15 cellular contexts compared by ENCODE assay signal in the genomic region with DNA sequence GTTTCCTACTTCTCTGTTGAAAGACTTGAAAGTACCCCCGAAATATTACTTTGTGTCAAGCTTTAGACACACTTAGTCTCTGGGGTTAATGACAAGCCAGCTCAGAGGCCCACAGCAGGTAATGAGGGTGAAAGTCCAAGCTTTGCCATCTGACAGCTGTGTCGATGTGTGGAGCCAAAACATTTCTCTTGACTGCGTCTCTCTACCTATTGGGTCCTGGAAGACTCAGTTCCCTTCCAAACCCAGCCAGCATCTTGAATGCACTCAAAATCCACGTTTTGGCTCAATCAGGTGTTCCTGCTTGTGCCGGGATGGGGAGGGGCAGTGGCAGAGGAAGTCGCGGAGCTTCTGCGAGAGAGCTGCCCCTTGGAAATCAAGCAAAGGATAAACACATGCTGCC. TPM values are rescaled to one million over a fixed set of nuclear protein-coding genes. Genes with fewer than 3 reads are reported as not detected.
A peak's percentile ranks its signal among the peaks of the same experiment; 100 is the strongest.
DNase-seq lines count a peak whose midpoint lies in the region; ATAC-seq and TF ChIP-seq lines count a peak whose summit lies in the region.
"Had no signal": no experiment of that assay in that cellular context is flagged by ENCODE, and none has a peak within 500 bp of the region (broad histone marks: within the 10 kb centered on the region; RNA-seq: fewer than 3 reads in every experiment).

No MANE protein-coding gene starts in this region.

- WGBS in mesenchymal stem cell = 64% methylated on average over 8 of the region's 8 CpGs

- H3K4me3 Mint-ChIP-seq in CD4-positive, alpha-beta memory T cell = peak overlapping the region in 7 of 8 donors; percentile 36 to 96 (median 93)
- peak overlapping the region; percentile 34 for H3K4me3 Mint-ChIP-seq in activated T-helper 2 cell treated with anti-CD3 and anti-CD28 coated beads, Interferon-gamma antibody, Interleukin-2, Interleukin-4, amounts not matched to agents 10 μg/mL and 5 μg/mL and 100 μg/mL, durations not matched to agents 14 hours and 24 hours and 36 hours (ENCODE audit: low read depth)
- H3K4me3 Mint-ChIP-seq in naive B cell = peak overlapping the region; percentile 80 to 98 (median 95)

- intact Hi-C loops in CD4-positive, alpha-beta memory T cell (cut with micrococcal nuclease) = no loop called here
- intact Hi-C loops in activated T-helper 2 cell treated with anti-CD3 and anti-CD28 coated beads, Interferon-gamma antibody, Interleukin-2, Interleukin-4, amounts not matched to agents 10 μg/mL and 5 μg/mL and 100 μg/mL, durations not matched to agents 14 hours and 24 hours and 36 hours (cut with micrococcal nuclease) = no loop called here

- no peak for TF ChIP-seq CTCF in GM12864 (IDR thresholded peaks at IDR 0.05; ENCODE audit: low read depth, low read length, missing control alignments)

- H3K79me1 ChIP-seq in mesenchymal stem cell (replicated peaks; ENCODE audit: low read length, poor library complexity, severe bottlenecking) = no peaks in the 10 kb centered on the region

- H4K8ac ChIP-seq in mesenchymal stem cell (ENCODE audit: low read length) = no peak overlapping the region

- H3K27me3 ChIP-seq in CD4-positive, alpha-beta memory T cell (ENCODE audit: insufficient read depth, low read length) = no peaks in the 10 kb centered on the region
- H3K27me3 ChIP-seq in mesenchymal stem cell (ENCODE audit: control insufficient read depth in 1 of 2, insufficient read depth in 1 of 2, low read length in 2 of 2) = peaks cover 63 to 78% of the 10 kb centered on the region in 2 experiments

- H2BK5ac ChIP-seq in mesenchymal stem cell (ENCODE audit: low read depth, low read length, poor library complexity, severe bottlenecking) = no peak overlapping the region

- H2BK120ac ChIP-seq in mesenchymal stem cell (ENCODE audit: low read depth, low read length) = no peak overlapping the region

- H3K36me3 ChIP-seq in CD4-positive, alpha-beta memory T cell (ENCODE audit: insufficient read depth, low read length) = no peaks in the 10 kb centered on the region
- H3K36me3 ChIP-seq in mesenchymal stem cell (ENCODE audit: control insufficient read depth in 1 of 2, insufficient read depth in 2 of 2, low read depth in 1 of 2, low read length in 2 of 2) = no peaks in the 10 kb centered on the region
- H3K36me3 ChIP-seq: esophagus muscularis mucosa had no signal

- DNase-seq in CD4-positive, alpha-beta memory T cell = no peak
- DNase-seq in GM12864 (ENCODE audit: low read depth) (no peak), naive B cell (no peak), mesenchymal stem cell (no peak), erythroblast (lab: John Stamatoyannopoulos, UW) (no peak)
- DNase-seq in activated T-helper 2 cell treated with anti-CD3 and anti-CD28 coated beads, Interferon-gamma antibody, Interleukin-2, Interleukin-4, amounts not matched to agents 10 μg/mL and 5 μg/mL and 100 μg/mL, durations not matched to agents 14 hours and 24 hours and 36 hours (ENCODE audit: low spot score) = no peak
- no peak for DNase-seq in activated effector memory CD4-positive, alpha-beta T cell treated with anti-CD3 and anti-CD28 coated beads, Interleukin-2, amount 50 U/mL, for 16 hours
- DNase-seq: DND-41; IMR-90; NCI-H524 treated with DMSO at 0.1 percent for 48 hours; stimulated activated CD4-positive, alpha-beta T cell treated with anti-CD3 and anti-CD28 coated beads, Interleukin-2, amount 100 ng/mL, for 24 hours; SW 1271 had no signal

- peaks cover 30 to 65% (median 44%) of the 10 kb centered on the region in 4 donors for H3K4me1 Mint-ChIP-seq in CD4-positive, alpha-beta memory T cell
- peaks cover 25% of the 10 kb centered on the region for H3K4me1 Mint-ChIP-seq in activated T-helper 2 cell treated with anti-CD3 and anti-CD28 coated beads, Interferon-gamma antibody, Interleukin-2, Interleukin-4, amounts not matched to agents 10 μg/mL and 5 μg/mL and 100 μg/mL, durations not matched to agents 14 hours and 24 hours and 36 hours (ENCODE audit: low read depth)
- peaks cover 37 to 50% (median 49%) of the 10 kb centered on the region in 3 donors for H3K4me1 Mint-ChIP-seq in naive B cell

- no peak overlapping the region for H3K4me3 ChIP-seq in CD4-positive, alpha-beta memory T cell (ENCODE audit: low read length in 2 of 2)
- peak overlapping the region; percentile 94 for H3K4me3 ChIP-seq in GM12864 (ENCODE audit: low read depth, low read length)
- no peak overlapping the region for H3K4me3 ChIP-seq in mesenchymal stem cell (ENCODE audit: insufficient read depth in 1 of 2, low read depth in 1 of 2, low read length in 2 of 2)
- H3K4me3 ChIP-seq: body of pancreas had no signal

- H3K9ac ChIP-seq in mesenchymal stem cell (ENCODE audit: low read length) = no peak overlapping the region

- peaks cover 33% of the 10 kb centered on the region for H3K4me1 ChIP-seq in CD4-positive, alpha-beta memory T cell (ENCODE audit: insufficient read depth, low read length)
- peaks cover 24% of the 10 kb centered on the region for H3K4me1 ChIP-seq in mesenchymal stem cell (ENCODE audit: control insufficient read depth, insufficient read depth, low read depth, low read length)

- H2AFZ ChIP-seq in mesenchymal stem cell (ENCODE audit: low read depth, low read length) = no peak overlapping the region

- TF ChIP-seq POLR2A in erythroblast (IDR thresholded peaks at IDR 0.05; ENCODE audit: low read length) = no peak

- no peak overlapping the region for H3K27ac ChIP-seq in CD4-positive, alpha-beta memory T cell (ENCODE audit: low read depth, low read length)
- no peak overlapping the region for H3K27ac ChIP-seq in mesenchymal stem cell (ENCODE audit: low read length, poor library complexity, severe bottlenecking)
- H3K27ac ChIP-seq: body of pancreas had no signal

- POLR2A ChIA-PET in CD4-positive, alpha-beta memory T cell (lab: Charles Lee; ENCODE audit: partially characterized antibody) = interaction anchor here (0.6 to 4.7 kb wide), 5 partner anchors 56 to 308 kb away, joined by 3 to 58 read pairs (median 4); no protein-coding TSS in a partner anchor

- no peaks in the 10 kb centered on the region for H3K27me3 Mint-ChIP-seq in CD4-positive, alpha-beta memory T cell
- H3K27me3 Mint-ChIP-seq in activated T-helper 2 cell treated with anti-CD3 and anti-CD28 coated beads, Interferon-gamma antibody, Interleukin-2, Interleukin-4, amounts not matched to agents 10 μg/mL and 5 μg/mL and 100 μg/mL, durations not matched to agents 14 hours and 24 hours and 36 hours (ENCODE audit: low read depth) = peaks cover 35% of the 10 kb centered on the region
- no peaks in the 10 kb centered on the region for H3K27me3 Mint-ChIP-seq in naive B cell

- no peak overlapping the region for H4K91ac ChIP-seq in mesenchymal stem cell (ENCODE audit: low read length)

- CTCF ChIA-PET in CD4-positive, alpha-beta memory T cell (lab: Charles Lee; ENCODE audit: partially characterized antibody) = interaction anchor here (0.7 to 2.1 kb wide), 6 partner anchors 17 to 141 kb away, joined by 3 to 4 read pairs (median 4); no protein-coding TSS in a partner anchor

- peaks cover 0 to 9% of the 10 kb centered on the region in 2 donors for H3K36me3 Mint-ChIP-seq in CD4-positive, alpha-beta memory T cell
- peaks cover 16% of the 10 kb centered on the region for H3K36me3 Mint-ChIP-seq in activated T-helper 2 cell treated with anti-CD3 and anti-CD28 coated beads, Interferon-gamma antibody, Interleukin-2, Interleukin-4, amounts not matched to agents 10 μg/mL and 5 μg/mL and 100 μg/mL, durations not matched to agents 14 hours and 24 hours and 36 hours (ENCODE audit: low read depth)
- no peaks in the 10 kb centered on the region for H3K36me3 Mint-ChIP-seq in naive B cell

- H3K4ac ChIP-seq in mesenchymal stem cell (ENCODE audit: low read depth in 1 of 2, low read length in 2 of 2) = no peak overlapping the region

- no peak overlapping the region for H2BK15ac ChIP-seq in mesenchymal stem cell (ENCODE audit: low read depth, poor library complexity, severe bottlenecking)

- H3K18ac ChIP-seq in mesenchymal stem cell (ENCODE audit: low read depth in 1 of 2, low read length in 2 of 2) = no peak overlapping the region

- H3K14ac ChIP-seq in mesenchymal stem cell (ENCODE audit: low read length in 2 of 2) = no peak overlapping the region

- no peak overlapping the region for H3K4me2 ChIP-seq in mesenchymal stem cell (ENCODE audit: low read length, poor library complexity, severe bottlenecking)

- H3K27ac Mint-ChIP-seq in CD4-positive, alpha-beta memory T cell = peak overlapping the region in 2 of 7 donors; percentile 29 to 82
- no peak overlapping the region for H3K27ac Mint-ChIP-seq in activated T-helper 2 cell treated with anti-CD3 and anti-CD28 coated beads, Interferon-gamma antibody, Interleukin-2, Interleukin-4, amounts not matched to agents 10 μg/mL and 5 μg/mL and 100 μg/mL, durations not matched to agents 14 hours and 24 hours and 36 hours
- H3K27ac Mint-ChIP-seq in naive B cell = peak overlapping the region in 4 of 6 donors; percentile 50 to 71 (median 60)

- no peaks in the 10 kb centered on the region for H3K9me3 Mint-ChIP-seq in CD4-positive, alpha-beta memory T cell
- H3K9me3 Mint-ChIP-seq in activated T-helper 2 cell treated with anti-CD3 and anti-CD28 coated beads, Interferon-gamma antibody, Interleukin-2, Interleukin-4, amounts not matched to agents 10 μg/mL and 5 μg/mL and 100 μg/mL, durations not matched to agents 14 hours and 24 hours and 36 hours = no peaks in the 10 kb centered on the region
- no peaks in the 10 kb centered on the region for H3K9me3 Mint-ChIP-seq in naive B cell

- no peak overlapping the region for H2BK12ac ChIP-seq in mesenchymal stem cell (ENCODE audit: low read length in 2 of 2)

- H3K23ac ChIP-seq in mesenchymal stem cell (ENCODE audit: low read length in 2 of 2) = no peak overlapping the region

- H2AK5ac ChIP-seq in mesenchymal stem cell (ENCODE audit: low read length, severe bottlenecking) = no peak overlapping the region

- no peak for ATAC-seq in naive B cell (ENCODE audit: low read depth in 2 of 2)
- ATAC-seq in HG02981 (IDR thresholded peaks at IDR 0.05; ENCODE audit: unreplicated experiment) = no peak
- ATAC-seq: body of pancreas had no signal

- H3K9me3 ChIP-seq in CD4-positive, alpha-beta memory T cell (ENCODE audit: control insufficient read depth in 1 of 2, low read length in 2 of 2) = no peaks in the 10 kb centered on the region
- no peaks in the 10 kb centered on the region for H3K9me3 ChIP-seq in mesenchymal stem cell (ENCODE audit: control insufficient read depth, low read length)
- H3K9me3 ChIP-seq: body of pancreas, esophagus muscularis mucosa had no signal

RNA-seq across cellular contexts. Expression of a gene that starts 3.2 kb away (rescaled TPM):
- 10 to 100 TPM; 26.4 to 27.6 TPM for total RNA-seq in CD4-positive, alpha-beta memory T cell
- polyA plus RNA-seq in CD4-positive, alpha-beta memory T cell = 1 to 10 TPM; 2.9 to 8.3 TPM
- total RNA-seq in activated T-helper 2 cell treated with anti-CD3 and anti-CD28 coated beads, Interferon-gamma antibody, Interleukin-2, Interleukin-4, amounts not matched to agents 10 μg/mL and 5 μg/mL and 100 μg/mL, durations not matched to agents 14 hours and 24 hours and 36 hours = 6.6 and 7.2 TPM in 2 replicates
- polyA plus RNA-seq in naive B cell (ENCODE audit: low read depth in 6 of 6) = 1 to 10 TPM; 2.1 to 6.9 (median 4.4) TPM
- polyA plus RNA-seq in mesenchymal stem cell (2013, experiment 1 of 2) = 2.2 TPM
- polyA plus RNA-seq in mesenchymal stem cell (2013, experiment 2 of 2) = 2.3 TPM

Comparison
In these comparisons a context has a peak if more than half of its experiments do, and no peak if none do; other contexts are left out.
1. H3K4me3 Mint-ChIP-seq: peak in every context shown above with its lines; median percentile 95 in naive B cell; 93 in CD4-positive, alpha-beta memory T cell; 34 in activated T-helper 2 cell treated with anti-CD3 and anti-CD28 coated beads, Interferon-gamma antibody, Interleukin-2, Interleukin-4, amounts not matched to agents 10 μg/mL and 5 μg/mL and 100 μg/mL, durations not matched to agents 14 hours and 24 hours and 36 hours.